9 cellular contexts compared by ENCODE assay signal in the genomic region with DNA sequence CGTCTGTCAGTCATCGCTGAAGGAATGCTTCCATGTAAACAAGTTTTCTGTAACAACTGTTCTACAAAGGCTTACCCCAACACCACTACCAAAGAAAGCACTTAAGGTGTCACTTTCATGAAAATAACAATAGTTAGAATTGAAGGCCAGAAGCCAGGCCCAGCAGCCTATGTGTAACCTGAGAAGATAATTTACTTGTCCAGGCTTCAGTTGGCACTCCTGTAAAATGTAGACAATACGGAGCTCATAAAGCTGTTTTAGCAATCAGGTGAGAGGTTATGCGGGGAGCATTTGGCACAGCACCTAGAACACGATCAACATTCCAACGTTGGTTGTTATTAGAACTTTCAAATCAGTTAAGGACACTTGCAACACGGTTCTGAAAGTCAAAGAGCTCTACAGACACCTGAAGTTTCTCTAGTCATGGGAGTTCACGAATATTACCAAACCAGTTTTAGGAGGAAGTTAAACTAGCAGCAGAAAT. TPM values are rescaled to one million over a fixed set of nuclear protein-coding genes. Genes with fewer than 3 reads are reported as not detected.
DNase-seq lines count a peak whose midpoint lies in the region; ATAC-seq and TF ChIP-seq lines count a peak whose summit lies in the region.
"Had no signal": no experiment of that assay in that cellular context is flagged by ENCODE, and none has a peak within 500 bp of the region (broad histone marks: within the 10 kb centered on the region; RNA-seq: fewer than 3 reads in every experiment).

No MANE protein-coding gene starts in this region.

- peaks cover 0 to 33% (median 2%) of the 10 kb centered on the region in 3 donors for H3K4me1 ChIP-seq in gastroesophageal sphincter

- peak; percentile 62 for DNase-seq in LoVo (ENCODE audit: low spot score)
- peak; percentile 47 for DNase-seq in NCI-H2227 (lab: John Stamatoyannopoulos, UW; ENCODE audit: unreplicated experiment)
- DNase-seq in renal cortical epithelial cell (ENCODE audit: low read depth), result peak; percentile 79
- DNase-seq in GOT3 (lab: John Stamatoyannopoulos, UW), result no peak
- DNase-seq: GM23248 had no signal

- no peaks in the 10 kb centered on the region for H3K27me3 ChIP-seq in gastroesophageal sphincter

- ATAC-seq in gastroesophageal sphincter (peak; percentile 57), GM18870 (IDR thresholded peaks at IDR 0.05; ENCODE audit: unreplicated experiment) (no peak), GM18873 (IDR thresholded peaks at IDR 0.05; ENCODE audit: low FRiP score, unreplicated experiment) (no peak), HG02763 (IDR thresholded peaks at IDR 0.05; ENCODE audit: unreplicated experiment) (no peak)

- 39 to 61% methylated on average over 8 of the region's 8 CpGs for WGBS in gastroesophageal sphincter (ENCODE audit: low coverage in 1 of 2), 2 donors

- H3K36me3 ChIP-seq in gastroesophageal sphincter, result no peaks in the 10 kb centered on the region

- peak overlapping the region in 3 of 4 donors; percentile 57 to 67 (median 59) for H3K27ac ChIP-seq in gastroesophageal sphincter
- H3K27ac ChIP-seq: GM23248 had no signal

- H3K9me3 ChIP-seq in gastroesophageal sphincter, result no peaks in the 10 kb centered on the region

- TF ChIP-seq EP300 in gastroesophageal sphincter (IDR thresholded peaks at IDR 0.05), result no peak

- TF ChIP-seq POLR2A in gastroesophageal sphincter (IDR thresholded peaks at IDR 0.05), result no peak

- H3K4me3 ChIP-seq in gastroesophageal sphincter, result no peak overlapping the region
- H3K4me3 ChIP-seq: GM23248 had no signal

- no peak for TF ChIP-seq CTCF in gastroesophageal sphincter (IDR thresholded peaks at IDR 0.05)

RNA-seq across cellular contexts. Expression of a gene that starts 15.7 kb away (rescaled TPM):
- total RNA-seq in gastroesophageal sphincter (10 to 100 TPM; 17.8 to 48.8 (median 32.4) TPM), renal cortical epithelial cell (19.6 and 71.9 TPM in 2 replicates)
